ENCODE assay signal across 8 cellular contexts in the genomic region with DNA sequence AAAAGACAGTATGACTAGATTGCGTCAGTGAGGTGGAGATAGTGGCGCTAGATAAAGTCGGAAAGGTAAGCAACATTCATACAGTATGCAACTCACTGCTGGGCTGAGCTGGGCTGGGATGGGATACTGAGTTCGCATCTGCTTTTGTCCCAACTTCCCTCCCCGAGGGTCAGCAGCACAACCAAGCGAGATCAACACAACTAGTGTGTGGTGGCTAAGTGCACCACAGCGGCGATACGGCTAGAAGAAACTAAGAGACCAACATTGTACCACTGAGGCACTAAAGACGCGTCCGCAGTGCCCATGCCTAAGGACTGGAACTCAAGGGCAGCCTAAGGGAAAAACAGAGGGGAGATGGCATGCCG. TPM values are rescaled to one million over a fixed set of nuclear protein-coding genes. Genes with fewer than 3 reads are reported as not detected.
DNase-seq lines count a peak whose midpoint lies in the region; ATAC-seq, FAIRE-seq and TF ChIP-seq lines count a peak whose summit lies in the region.

No MANE protein-coding gene starts in this region.

- 2% methylated on average over 13 of the region's 13 CpGs for WGBS in esophagus, 2 donors

- H3K9me3 ChIP-seq in ES-I3 (ENCODE audit: control insufficient read depth, insufficient read depth, low read length) (no peaks in the 10 kb centered on the region), PC-9 (ENCODE audit: insufficient read depth, low read depth) (no peaks in the 10 kb centered on the region), esophagus (ENCODE audit: control insufficient read depth in 2 of 2, insufficient read depth in 1 of 2, low read depth in 1 of 2, low read length in 1 of 2) (no peaks in the 10 kb centered on the region)

- peak overlapping the region; percentile 85 for H3K4me2 ChIP-seq in PC-9

- H3K27me3 ChIP-seq in PC-9 (ENCODE audit: insufficient read depth, low read depth): no peaks in the 10 kb centered on the region
- H3K27me3 ChIP-seq in esophagus (ENCODE audit: control insufficient read depth in 1 of 2, insufficient read depth in 2 of 2, low read length in 2 of 2): no peaks in the 10 kb centered on the region

- peaks cover 31% of the 10 kb centered on the region for H3K4me1 Mint-ChIP-seq in osteocyte (ENCODE audit: unreplicated experiment)

- H3K79me2 ChIP-seq in PC-9 (ENCODE audit: low read depth): peaks cover 44% of the 10 kb centered on the region

- H3K36me3 Mint-ChIP-seq in osteocyte (ENCODE audit: unreplicated experiment): peaks cover 9% of the 10 kb centered on the region

- H3K36me3 ChIP-seq in ES-I3 (ENCODE audit: insufficient read depth, low read length): peaks cover 6% of the 10 kb centered on the region; the same call in 1 of the 2 replicates
- no peaks in the 10 kb centered on the region for H3K36me3 ChIP-seq in PC-9 (ENCODE audit: low read depth)
- no peaks in the 10 kb centered on the region for H3K36me3 ChIP-seq in esophagus (ENCODE audit: control insufficient read depth in 2 of 2, insufficient read depth in 2 of 2, low read length in 1 of 2)

- H3K4me1 ChIP-seq in ES-I3 (ENCODE audit: insufficient read depth, low read length) (peaks cover 4% of the 10 kb centered on the region; the same call in 1 of the 2 replicates), PC-9 (replicated peaks; ENCODE audit: insufficient read depth) (peaks cover 30% of the 10 kb centered on the region), esophagus (ENCODE audit: control insufficient read depth in 2 of 2, insufficient read depth in 2 of 2, low read length in 1 of 2) (no peaks in the 10 kb centered on the region)

- peak overlapping the region; percentile 74 for H3K27ac Mint-ChIP-seq in osteocyte (ENCODE audit: unreplicated experiment)

- no peak overlapping the region for H3K27ac ChIP-seq in PC-9
- H3K27ac ChIP-seq in esophagus (ENCODE audit: low read depth in 2 of 2, low read length in 1 of 2): peak overlapping the region; percentile 2 to 67

- no peak for FAIRE-seq in urothelium cell line (lab: Jason Lieb, UNC)

- peak overlapping the region; percentile 99 for H2AFZ ChIP-seq in PC-9

- H3F3A ChIP-seq in PC-9 (ENCODE audit: insufficient read depth, low read depth): peaks cover 3% of the 10 kb centered on the region; the same call in 1 of the 2 replicates

- CTCF ChIA-PET in PC-9 (lab: Charles Lee): no interaction called here

- no peak for ATAC-seq in GM21423 (IDR thresholded peaks at IDR 0.05; ENCODE audit: unreplicated experiment)
- ATAC-seq in HG03342 (IDR thresholded peaks at IDR 0.05; ENCODE audit: unreplicated experiment): no peak

- peak overlapping the region; percentile 97 for H3K4me3 ChIP-seq in PC-9
- peak overlapping the region; percentile 82 to 95 for H3K4me3 ChIP-seq in esophagus (ENCODE audit: low read depth in 1 of 2, low read length in 2 of 2)

- TF ChIP-seq CTCF in PC-9 (conservative IDR thresholded peaks at IDR 0.05) (no peak), osteocyte (IDR thresholded peaks at IDR 0.05) (no peak)

- H3K27me3 Mint-ChIP-seq in osteocyte (ENCODE audit: unreplicated experiment): no peaks in the 10 kb centered on the region

- intact Hi-C loops in PC-9 (cut with micrococcal nuclease; ENCODE audit: unreplicated experiment): loop anchor here (5.0 kb wide), 2 partner anchors 38 to 113 kb away; a partner anchor contains a TSS

- no TSS peak for BruUV-seq in PC-9 (replicated peaks; lab: Mats Ljungman, UMichigan)

- POLR2A ChIA-PET in PC-9 (lab: Charles Lee; ENCODE audit: unreplicated experiment): interaction anchor here (0.6 kb wide), 1 partner anchor 195 kb away, joined by 6 read pairs; a partner anchor contains a TSS

- H3K9me2 ChIP-seq in PC-9 (ENCODE audit: insufficient read depth): no peaks in the 10 kb centered on the region

- DNase-seq in PC-9 (no peak), osteocyte (ENCODE audit: extremely low spot score, unreplicated experiment) (no peak), NCI-H2171 (lab: John Stamatoyannopoulos, UW) (no peak), urothelium cell line (ENCODE audit: low spot score) (no peak)

- no peaks in the 10 kb centered on the region for H4K20me1 ChIP-seq in PC-9 (ENCODE audit: insufficient read depth)

- H3K9ac ChIP-seq in ES-I3 (ENCODE audit: low read depth, low read length): peak overlapping the region; percentile 68

- peak overlapping the region; percentile 97 for H3K4me3 Mint-ChIP-seq in osteocyte (ENCODE audit: unreplicated experiment)

- H3K9me3 Mint-ChIP-seq in osteocyte (ENCODE audit: unreplicated experiment): no peaks in the 10 kb centered on the region

RNA-seq across cellular contexts. Expression of a gene that starts 0.5 kb away (rescaled TPM):
- total RNA-seq in PC-9 (2021) (25.4 and 27.0 TPM in 2 replicates), osteocyte (31.9 and 32.4 TPM in 2 replicates)
- 10 to 100 TPM; 28.8 to 32.4 TPM for polyA plus RNA-seq in esophagus

RNA-seq across cellular contexts. Expression of a gene that starts 0.6 kb away (rescaled TPM):
- total RNA-seq in PC-9 (2021) (29.1 and 29.6 TPM in 2 replicates), osteocyte (46.9 and 50.9 TPM in 2 replicates)
- polyA plus RNA-seq in esophagus: 10 to 100 TPM; 18.1 to 20.5 TPM

RNA-seq across cellular contexts. Expression of a gene that starts 19.3 kb away (rescaled TPM):
- 177 and 243 TPM in 2 replicates for total RNA-seq in PC-9 (2021)
- polyA plus RNA-seq in esophagus: 100 to 1,000 TPM in 1 of 2 donors, 10 to 100 TPM in 1; 72.5 to 354 TPM
- total RNA-seq in osteocyte: 234 and 236 TPM in 2 replicates

RNA-seq across cellular contexts. Expression of a gene that starts 44.2 kb away (rescaled TPM):
- total RNA-seq in PC-9 (2021) (22.6 and 34.3 TPM in 2 replicates), osteocyte (27.0 and 30.1 TPM in 2 replicates)
- polyA plus RNA-seq in esophagus: 10 to 100 TPM; 11.8 to 13.7 TPM

RNA-seq across cellular contexts. Expression of a gene that starts 52.9 kb away (rescaled TPM):
- 42.4 and 42.7 TPM in 2 replicates for total RNA-seq in PC-9 (2021)
- 10 to 100 TPM; 37.8 to 45.1 TPM for polyA plus RNA-seq in esophagus
- total RNA-seq in osteocyte: 70.1 and 71.1 TPM in 2 replicates
